In the genomic region with DNA sequence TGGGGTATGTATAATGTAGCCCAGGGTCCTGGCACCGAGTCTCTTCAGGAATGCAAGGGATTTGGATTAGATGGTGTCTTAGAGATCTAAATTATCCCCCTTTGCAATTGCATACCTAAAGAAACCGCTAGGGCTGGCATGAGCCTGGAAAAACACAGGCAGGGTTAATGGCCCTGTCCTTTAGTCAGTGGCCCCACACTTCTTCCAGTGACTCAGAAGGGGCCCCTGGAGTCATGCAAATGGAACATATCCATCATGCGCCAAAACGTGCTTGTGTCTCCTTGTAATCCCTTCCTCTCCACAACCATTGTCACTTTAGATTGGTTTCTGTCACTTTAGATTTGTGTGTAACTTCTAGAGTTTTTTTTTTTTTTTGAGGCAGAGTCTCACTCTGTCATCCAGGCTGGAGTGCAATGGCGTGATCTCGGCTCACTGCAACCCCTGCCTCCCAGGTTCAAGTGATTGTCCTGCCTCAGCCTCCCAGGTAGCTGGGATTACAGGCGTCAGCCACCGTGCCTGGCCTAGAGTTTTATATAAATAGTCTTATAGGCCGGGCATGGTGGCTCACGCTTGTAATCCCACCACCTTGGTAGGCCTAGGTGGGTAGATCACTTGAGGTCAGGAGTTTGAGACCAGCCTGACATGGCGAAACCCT, we compare ENCODE assay signal across 2 cellular contexts.
TF ChIP-seq lines count a peak whose summit lies in the region.

No MANE protein-coding gene starts in this region.

TF ChIP-seq in SK-N-SH, 30 proteins besides CTCF, POLR2A, EP300 and RAD21 (continued from another document):
- no peak for TF ChIP-seq JUND (IDR thresholded peaks at IDR 0.05)

TF ChIP-seq in SK-N-SH treated with all-trans-retinoic acid at 6 μM for 48 hours, 23 proteins besides CTCF, POLR2A, EP300 and RAD21 (continued from another document):
- TF ChIP-seq, protein P1, sequence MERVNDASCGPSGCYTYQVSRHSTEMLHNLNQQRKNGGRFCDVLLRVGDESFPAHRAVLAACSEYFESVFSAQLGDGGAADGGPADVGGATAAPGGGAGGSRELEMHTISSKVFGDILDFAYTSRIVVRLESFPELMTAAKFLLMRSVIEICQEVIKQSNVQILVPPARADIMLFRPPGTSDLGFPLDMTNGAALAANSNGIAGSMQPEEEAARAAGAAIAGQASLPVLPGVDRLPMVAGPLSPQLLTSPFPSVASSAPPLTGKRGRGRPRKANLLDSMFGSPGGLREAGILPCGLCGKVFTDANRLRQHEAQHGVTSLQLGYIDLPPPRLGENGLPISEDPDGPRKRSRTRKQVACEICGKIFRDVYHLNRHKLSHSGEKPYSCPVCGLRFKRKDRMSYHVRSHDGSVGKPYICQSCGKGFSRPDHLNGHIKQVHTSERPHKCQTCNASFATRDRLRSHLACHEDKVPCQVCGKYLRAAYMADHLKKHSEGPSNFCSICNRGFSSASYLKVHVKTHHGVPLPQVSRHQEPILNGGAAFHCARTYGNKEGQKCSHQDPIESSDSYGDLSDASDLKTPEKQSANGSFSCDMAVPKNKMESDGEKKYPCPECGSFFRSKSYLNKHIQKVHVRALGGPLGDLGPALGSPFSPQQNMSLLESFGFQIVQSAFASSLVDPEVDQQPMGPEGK (CRISPR knock-in tag; IDR thresholded peaks at IDR 0.05; ENCODE audit: borderline replicate concordance), result no peak
- TF ChIP-seq BACH2 (CRISPR knock-in tag; IDR thresholded peaks at IDR 0.05; ENCODE audit: borderline replicate concordance) (no peak), ZNF565 (CRISPR knock-in tag; conservative IDR thresholded peaks at IDR 0.05; ENCODE audit: low read depth) (no peak)
- TF ChIP-seq, protein P2, sequence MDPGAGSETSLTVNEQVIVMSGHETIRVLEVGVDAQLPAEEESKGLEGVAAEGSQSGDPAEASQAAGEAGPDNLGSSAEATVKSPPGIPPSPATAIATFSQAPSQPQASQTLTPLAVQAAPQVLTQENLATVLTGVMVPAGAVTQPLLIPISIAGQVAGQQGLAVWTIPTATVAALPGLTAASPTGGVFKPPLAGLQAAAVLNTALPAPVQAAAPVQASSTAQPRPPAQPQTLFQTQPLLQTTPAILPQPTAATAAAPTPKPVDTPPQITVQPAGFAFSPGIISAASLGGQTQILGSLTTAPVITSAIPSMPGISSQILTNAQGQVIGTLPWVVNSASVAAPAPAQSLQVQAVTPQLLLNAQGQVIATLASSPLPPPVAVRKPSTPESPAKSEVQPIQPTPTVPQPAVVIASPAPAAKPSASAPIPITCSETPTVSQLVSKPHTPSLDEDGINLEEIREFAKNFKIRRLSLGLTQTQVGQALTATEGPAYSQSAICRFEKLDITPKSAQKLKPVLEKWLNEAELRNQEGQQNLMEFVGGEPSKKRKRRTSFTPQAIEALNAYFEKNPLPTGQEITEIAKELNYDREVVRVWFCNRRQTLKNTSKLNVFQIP (CRISPR knock-in tag; IDR thresholded peaks at IDR 0.05; ENCODE audit: borderline replicate concordance, low read depth), result no peak
- TF ChIP-seq, protein P3, sequence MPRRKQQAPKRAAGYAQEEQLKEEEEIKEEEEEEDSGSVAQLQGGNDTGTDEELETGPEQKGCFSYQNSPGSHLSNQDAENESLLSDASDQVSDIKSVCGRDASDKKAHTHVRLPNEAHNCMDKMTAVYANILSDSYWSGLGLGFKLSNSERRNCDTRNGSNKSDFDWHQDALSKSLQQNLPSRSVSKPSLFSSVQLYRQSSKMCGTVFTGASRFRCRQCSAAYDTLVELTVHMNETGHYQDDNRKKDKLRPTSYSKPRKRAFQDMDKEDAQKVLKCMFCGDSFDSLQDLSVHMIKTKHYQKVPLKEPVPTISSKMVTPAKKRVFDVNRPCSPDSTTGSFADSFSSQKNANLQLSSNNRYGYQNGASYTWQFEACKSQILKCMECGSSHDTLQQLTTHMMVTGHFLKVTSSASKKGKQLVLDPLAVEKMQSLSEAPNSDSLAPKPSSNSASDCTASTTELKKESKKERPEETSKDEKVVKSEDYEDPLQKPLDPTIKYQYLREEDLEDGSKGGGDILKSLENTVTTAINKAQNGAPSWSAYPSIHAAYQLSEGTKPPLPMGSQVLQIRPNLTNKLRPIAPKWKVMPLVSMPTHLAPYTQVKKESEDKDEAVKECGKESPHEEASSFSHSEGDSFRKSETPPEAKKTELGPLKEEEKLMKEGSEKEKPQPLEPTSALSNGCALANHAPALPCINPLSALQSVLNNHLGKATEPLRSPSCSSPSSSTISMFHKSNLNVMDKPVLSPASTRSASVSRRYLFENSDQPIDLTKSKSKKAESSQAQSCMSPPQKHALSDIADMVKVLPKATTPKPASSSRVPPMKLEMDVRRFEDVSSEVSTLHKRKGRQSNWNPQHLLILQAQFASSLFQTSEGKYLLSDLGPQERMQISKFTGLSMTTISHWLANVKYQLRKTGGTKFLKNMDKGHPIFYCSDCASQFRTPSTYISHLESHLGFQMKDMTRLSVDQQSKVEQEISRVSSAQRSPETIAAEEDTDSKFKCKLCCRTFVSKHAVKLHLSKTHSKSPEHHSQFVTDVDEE (CRISPR knock-in tag; IDR thresholded peaks at IDR 0.05), result no peak
